8 cellular contexts compared by ENCODE assay signal in the genomic region with DNA sequence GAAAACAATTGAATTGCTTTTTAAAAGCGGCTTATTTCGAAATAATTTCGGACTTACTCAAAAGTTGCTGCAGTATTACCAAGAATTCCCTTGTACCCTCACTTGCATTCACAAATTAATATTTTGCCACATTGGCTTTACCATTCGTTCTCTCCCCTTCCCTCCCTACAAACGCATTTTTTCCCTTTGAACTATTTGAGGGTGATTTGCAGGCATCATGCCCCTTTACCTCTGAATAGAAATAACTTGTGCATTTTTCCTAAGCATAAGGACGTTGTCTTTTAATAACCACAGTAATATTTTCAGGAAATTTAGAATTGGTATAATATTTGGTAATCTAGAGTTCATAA. TPM values are rescaled to one million over a fixed set of nuclear protein-coding genes. Genes with fewer than 3 reads are reported as not detected.
DNase-seq lines count a peak whose midpoint lies in the region; ATAC-seq and TF ChIP-seq lines count a peak whose summit lies in the region.

No MANE protein-coding gene starts in this region.

- no peak for ATAC-seq in stimulated activated naive CD8-positive, alpha-beta T cell treated with anti-CD3 and anti-CD28 coated beads, Interleukin-15, Interleukin-2, amounts not matched to agents 100 U/mL and 50 U/mL, for 24 hours
- ATAC-seq in mucosa of descending colon (no peak), HG02623 (IDR thresholded peaks at IDR 0.05; ENCODE audit: unreplicated experiment) (no peak)

- peaks cover 24% of the 10 kb centered on the region for H3K4me1 Mint-ChIP-seq in stimulated activated naive CD8-positive, alpha-beta T cell treated with anti-CD3 and anti-CD28 coated beads, Interleukin-15, Interleukin-2, amounts not matched to agents 100 ng/mL and 50 ng/mL, for 24 hours (ENCODE audit: low read depth)

- no peaks in the 10 kb centered on the region for H3K27me3 Mint-ChIP-seq in stimulated activated naive CD8-positive, alpha-beta T cell treated with anti-CD3 and anti-CD28 coated beads, Interleukin-15, Interleukin-2, amounts not matched to agents 100 ng/mL and 50 ng/mL, for 24 hours

- H3K9me3 ChIP-seq in mucosa of descending colon: no peaks in the 10 kb centered on the region

- peak overlapping the region; percentile 98 for H3K4me3 Mint-ChIP-seq in stimulated activated naive CD8-positive, alpha-beta T cell treated with anti-CD3 and anti-CD28 coated beads, Interleukin-15, Interleukin-2, amounts not matched to agents 100 ng/mL and 50 ng/mL, for 24 hours

- intact Hi-C loops in mucosa of descending colon (cut with DNase I, micrococcal nuclease): no loop called here

- peaks cover 7% of the 10 kb centered on the region for H3K4me1 ChIP-seq in mucosa of descending colon (ENCODE audit: low read depth)

- H3K36me3 ChIP-seq in brain microvascular endothelial cell (replicated peaks) (peaks cover 16% of the 10 kb centered on the region), mucosa of descending colon (ENCODE audit: low read depth) (no peaks in the 10 kb centered on the region)

- H3K27me3 ChIP-seq in brain microvascular endothelial cell (replicated peaks): no peaks in the 10 kb centered on the region

- peak overlapping the region; percentile 82 for H3K27ac Mint-ChIP-seq in stimulated activated naive CD8-positive, alpha-beta T cell treated with anti-CD3 and anti-CD28 coated beads, Interleukin-15, Interleukin-2, amounts not matched to agents 100 ng/mL and 50 ng/mL, for 24 hours

- peaks cover 47% of the 10 kb centered on the region for H3K36me3 Mint-ChIP-seq in stimulated activated naive CD8-positive, alpha-beta T cell treated with anti-CD3 and anti-CD28 coated beads, Interleukin-15, Interleukin-2, amounts not matched to agents 100 ng/mL and 50 ng/mL, for 24 hours (ENCODE audit: low read depth)

- H3K27ac ChIP-seq in brain microvascular endothelial cell: peak overlapping the region; percentile 94

- no peak for TF ChIP-seq CTCF in brain microvascular endothelial cell (IDR thresholded peaks at IDR 0.05; ENCODE audit: low read depth, low read length, missing control alignments)
- no peak for TF ChIP-seq CTCF in mucosa of descending colon (IDR thresholded peaks at IDR 0.05)

- H3K9me3 Mint-ChIP-seq in stimulated activated naive CD8-positive, alpha-beta T cell treated with anti-CD3 and anti-CD28 coated beads, Interleukin-15, Interleukin-2, amounts not matched to agents 100 ng/mL and 50 ng/mL, for 24 hours: no peaks in the 10 kb centered on the region

- DNase-seq in stimulated activated naive CD8-positive, alpha-beta T cell treated with anti-CD3 and anti-CD28 coated beads, Interleukin-15, Interleukin-2, amounts not matched to agents 100 U/mL and 50 U/mL, for 24 hours: no peak
- no peak for DNase-seq in brain microvascular endothelial cell
- no peak for DNase-seq in mucosa of descending colon
- DNase-seq in NCI-H2196 treated with DMSO at 0.1 percent for 48 hours (lab: John Stamatoyannopoulos, UW; ENCODE audit: unreplicated experiment): no peak
- no peak for DNase-seq in NCI-H345 (lab: John Stamatoyannopoulos, UW)
- no peak for DNase-seq in stimulated activated CD4-positive, alpha-beta T cell treated with anti-CD3 and anti-CD28 coated beads, Interleukin-15, amount 100 ng/mL, for 24 hours

- in situ Hi-C loops in brain microvascular endothelial cell (cut with HindIII; ENCODE audit: low pct_ligation_motif_present, low sequenced_read_pairs): no loop called here

- H3K4me3 ChIP-seq in brain microvascular endothelial cell (ENCODE audit: low read depth, low read length) (peak overlapping the region; percentile 64), mucosa of descending colon (peak overlapping the region; percentile 56)

RNA-seq across cellular contexts. Expression of a gene that starts 0.6 kb away (rescaled TPM):
- total RNA-seq in mucosa of descending colon: 1 to 10 TPM; 3.7 to 6.2 (median 5.5) TPM
